ENCODE assay signal across 7 cellular contexts in genomic region chr2:186568600-186568999, GRCh38. TPM values are rescaled to one million over a fixed set of nuclear protein-coding genes. Genes with fewer than 3 reads are reported as not detected.
DNase-seq lines count a peak whose midpoint lies in the region; ATAC-seq, FAIRE-seq and TF ChIP-seq lines count a peak whose summit lies in the region.
"Not testable (repeated sequence)": the region's sequence is repeated elsewhere in the genome, so short reads cannot be mapped to it uniquely, and the experiment has no call there.

No MANE protein-coding gene starts in this region.

- FAIRE-seq in G401.6 (lab: Jason Lieb, UNC) = peak; percentile 58
- not testable (repeated sequence) for FAIRE-seq in bronchial epithelial cell (lab: Jason Lieb, UNC)

- H3K9me3 Mint-ChIP-seq in WTC11 = peaks cover 13% of the 10 kb centered on the region

- not testable (repeated sequence) for H3K4me2 ChIP-seq in PC-9

- not testable (repeated sequence) for H3K27ac Mint-ChIP-seq in WTC11

- H3K27me3 ChIP-seq in PC-9 (ENCODE audit: insufficient read depth, low read depth); bronchial epithelial cell (ENCODE audit: control insufficient read depth, insufficient read depth, low read length): not testable (repeated sequence)

- H3K9me3 ChIP-seq in PC-9 (ENCODE audit: insufficient read depth, low read depth) = not testable (repeated sequence)

- H4K20me1 ChIP-seq in PC-9 (ENCODE audit: insufficient read depth) = not testable (repeated sequence)

- peaks cover 15% of the 10 kb centered on the region; the same call in 1 of the 2 replicates for H3F3A ChIP-seq in PC-9 (ENCODE audit: insufficient read depth, low read depth)

- H2AFZ ChIP-seq in PC-9 = not testable (repeated sequence)

- not testable (repeated sequence) for H3K36me3 Mint-ChIP-seq in WTC11

- H3K4me1 Mint-ChIP-seq in WTC11 = peaks cover 15% of the 10 kb centered on the region

- H3K4me1 ChIP-seq in PC-9 (replicated peaks; ENCODE audit: insufficient read depth) = peaks cover 16% of the 10 kb centered on the region

- not testable (repeated sequence) for H3K9me2 ChIP-seq in PC-9 (ENCODE audit: insufficient read depth)

- peak overlapping the region; percentile 38; the same call in 1 of the 2 replicates for H3K27ac ChIP-seq in PC-9
- H3K27ac ChIP-seq in epithelial cell of prostate = peak overlapping the region; percentile 37

- not testable (repeated sequence) for H3K36me3 ChIP-seq in PC-9 (ENCODE audit: low read depth); bronchial epithelial cell (ENCODE audit: control insufficient read depth, insufficient read depth, low read length)

- not testable (repeated sequence) for H3K27me3 Mint-ChIP-seq in WTC11 (ENCODE audit: low read depth)

- intact Hi-C loops in PC-9 (cut with micrococcal nuclease; ENCODE audit: unreplicated experiment) = not testable (repeated sequence)

- DNase-seq in M059J (ENCODE audit: low read depth) (peak; percentile 46), bronchial epithelial cell (ENCODE audit: low read depth) (peak; percentile 55), renal cortical epithelial cell (ENCODE audit: low read depth) (peak; percentile 72)
- not testable (repeated sequence) for DNase-seq in PC-9; WTC11 (ENCODE audit: low spot score); epithelial cell of prostate (ENCODE audit: low read depth, low spot score)

- not testable (repeated sequence) for ATAC-seq in WTC11

- POLR2A ChIA-PET in PC-9 (lab: Charles Lee; ENCODE audit: unreplicated experiment); WTC11 (lab: Charles Lee): not testable (repeated sequence)

- not testable (repeated sequence) for H3K4me3 ChIP-seq in PC-9; bronchial epithelial cell (ENCODE audit: low read depth, low read length)

- H3K79me2 ChIP-seq in PC-9 (ENCODE audit: low read depth) = not testable (repeated sequence)

- not testable (repeated sequence) for BruUV-seq in PC-9 (replicated peaks; lab: Mats Ljungman, UMichigan)

- CTCF ChIA-PET in PC-9 (lab: Charles Lee); WTC11 (lab: Charles Lee): not testable (repeated sequence)

- TF ChIP-seq CTCF in PC-9 (conservative IDR thresholded peaks at IDR 0.05); WTC11 (IDR thresholded peaks at IDR 0.05); bronchial epithelial cell (IDR thresholded peaks at IDR 0.05; ENCODE audit: insufficient read depth, low read length, severe bottlenecking): not testable (repeated sequence)

- not testable (repeated sequence) for H3K4me3 Mint-ChIP-seq in WTC11

TF ChIP-seq in WTC11, 78 proteins besides CTCF, POLR2A, EP300 and RAD21:
- TF ChIP-seq GABPB1 (CRISPR knock-in tag; IDR thresholded peaks at IDR 0.05) = peak; percentile 98

RNA-seq across cellular contexts. Expression of gene ITGAV, which starts 21.3 kb away (rescaled TPM):
- total RNA-seq in M059J (2014; rRNA removed; shearing (Covaris generic)) = 45.9 and 69.9 TPM in 2 replicates
- 25.0 and 28.0 TPM in 2 replicates for total RNA-seq in PC-9 (2021)
- total RNA-seq in WTC11 (2021) = 26.5 to 30.0 TPM (median 27.7 TPM) in 3 replicates
- total RNA-seq in bronchial epithelial cell = 76.9 and 111 TPM in 2 replicates
- total RNA-seq in renal cortical epithelial cell = 694 and 876 TPM in 2 replicates
